Comparison of ENCODE assay signal across 32 cellular contexts in the genomic region with DNA sequence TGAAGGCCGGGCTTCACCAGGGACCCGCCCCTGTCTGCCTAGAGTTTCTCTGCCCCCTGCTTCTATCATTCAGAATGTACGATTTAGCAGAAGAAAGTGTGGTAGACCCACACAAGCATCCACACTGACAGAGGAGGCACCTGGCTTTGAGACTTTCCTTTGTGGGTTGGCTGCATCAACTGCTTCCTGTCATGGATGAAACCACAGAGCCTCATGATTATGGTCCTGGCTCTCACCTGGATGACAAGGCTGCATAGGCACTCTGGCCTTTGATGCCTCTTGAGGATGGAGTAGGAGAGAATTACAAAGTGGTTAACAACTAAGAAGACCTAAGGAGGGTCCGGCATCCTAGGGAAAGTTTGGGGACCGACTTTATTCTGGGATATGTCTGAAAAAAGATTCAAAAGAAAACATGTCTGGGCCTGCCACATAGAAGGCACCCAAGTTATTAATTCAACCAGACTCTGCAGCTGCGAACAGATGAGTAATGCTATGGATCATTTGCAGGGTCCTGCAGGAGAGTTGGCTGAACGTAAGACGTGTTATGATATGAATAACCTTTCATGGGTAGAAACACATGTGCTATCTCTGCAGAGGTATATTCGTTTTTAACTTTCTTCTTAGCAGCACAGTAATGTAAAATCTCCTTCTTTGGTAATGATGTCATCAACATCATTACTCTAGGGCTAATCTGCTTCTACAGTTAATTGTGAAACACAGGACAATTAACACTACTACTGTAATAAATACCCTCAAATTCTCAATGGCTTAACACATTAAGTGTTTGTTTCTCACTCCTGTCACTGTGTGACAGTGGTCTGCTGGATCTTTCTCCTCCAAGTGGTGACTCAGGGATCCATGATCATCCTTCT.
"Had no signal": no experiment of that assay in that cellular context is flagged by ENCODE, and none has a peak within 500 bp of the region (broad histone marks: within the 10 kb centered on the region; RNA-seq: fewer than 3 reads in every experiment).

No MANE protein-coding gene starts in this region.

- H3K9me3 Mint-ChIP-seq: activated naive CD4-positive, alpha-beta T cell treated with anti-CD3 and anti-CD28 coated beads, Interleukin-2, amount 50 U/mL, for 72 hours; nephron; stimulated activated naive CD8-positive, alpha-beta T cell treated with anti-CD3 and anti-CD28 coated beads, Interleukin-15, amount 100 ng/mL, for 72 hours had no signal

- H3K9me3 ChIP-seq: colonic mucosa, gastroesophageal sphincter, mucosa of descending colon, neutrophil, ovary, prostate gland, upper lobe of left lung had no signal

- ATAC-seq: activated CD8-positive, alpha-beta T cell treated with anti-CD3 and anti-CD28 coated beads, Interleukin-2, amount 10 ng/mL, durations not matched to agents 7 days and 5 days; activated naive CD4-positive, alpha-beta T cell treated with anti-CD3 and anti-CD28 coated beads, Interleukin-2, amount 50 U/mL, for 72 hours; activated T-cell treated with anti-CD3 and anti-CD28 coated beads, Interleukin-2, amount 50 U/mL, for 72 hours; gastroesophageal sphincter; heart left ventricle; mucosa of descending colon; stimulated activated memory B cell treated with anti-CD40 and anti-IgM and Interleukin-4, amounts not matched to agents 10 μg/mL and 1 μg/mL and 100 μg/mL, for 72 hours; stimulated activated naive CD8-positive, alpha-beta T cell treated with anti-CD3 and anti-CD28 coated beads, Interleukin-15, amount 100 ng/mL, for 72 hours had no signal

- H3K36me3 ChIP-seq: cardiac muscle cell, colonic mucosa, gastroesophageal sphincter, heart left ventricle, left ventricle myocardium inferior, neutrophil, ovary, prostate gland, upper lobe of left lung had no signal

- H3K4me3 Mint-ChIP-seq: activated CD8-positive, alpha-beta T cell treated with anti-CD3 and anti-CD28 coated beads, Interleukin-2, amount 10 ng/mL, durations not matched to agents 7 days and 5 days; activated T-cell treated with anti-CD3 and anti-CD28 coated beads, Interleukin-2, amount 50 U/mL, for 72 hours; immature natural killer cell; nephron; stimulated activated memory B cell treated with anti-CD40 and anti-IgM and Interleukin-4, amounts not matched to agents 10 μg/mL and 1 μg/mL and 100 μg/mL, for 72 hours; stimulated activated naive CD8-positive, alpha-beta T cell treated with anti-CD3 and anti-CD28 coated beads, Interleukin-15, amount 100 ng/mL, for 72 hours had no signal

- H3K4me1 Mint-ChIP-seq: immature natural killer cell; stimulated activated memory B cell treated with anti-CD40 and anti-IgM and Interleukin-4, amounts not matched to agents 10 μg/mL and 1 μg/mL and 100 μg/mL, for 72 hours; stimulated activated naive CD8-positive, alpha-beta T cell treated with anti-CD3 and anti-CD28 coated beads, Interleukin-15, amount 100 ng/mL, for 72 hours had no signal

- H3K4me1 ChIP-seq: colonic mucosa, gastroesophageal sphincter, heart left ventricle, left ventricle myocardium inferior, prostate gland, upper lobe of left lung had no signal

- H3K36me3 Mint-ChIP-seq: activated naive CD4-positive, alpha-beta T cell treated with anti-CD3 and anti-CD28 coated beads, Interleukin-2, amount 50 U/mL, for 72 hours; immature natural killer cell; stimulated activated memory B cell treated with anti-CD40 and anti-IgM and Interleukin-4, amounts not matched to agents 10 μg/mL and 1 μg/mL and 100 μg/mL, for 72 hours had no signal

- H3K27ac ChIP-seq: cardiac muscle cell, colonic mucosa, gastroesophageal sphincter, heart left ventricle, left ventricle myocardium inferior, neutrophil, ovary, prostate gland, upper lobe of left lung had no signal

- H3K27ac Mint-ChIP-seq: activated CD8-positive, alpha-beta T cell treated with anti-CD3 and anti-CD28 coated beads, Interleukin-2, amount 10 ng/mL, durations not matched to agents 7 days and 5 days; activated naive CD4-positive, alpha-beta T cell treated with anti-CD3 and anti-CD28 coated beads, Interleukin-2, amount 50 U/mL, for 72 hours; activated T-cell treated with anti-CD3 and anti-CD28 coated beads, Interleukin-2, amount 50 U/mL, for 72 hours; immature natural killer cell; nephron; stimulated activated memory B cell treated with anti-CD40 and anti-IgM and Interleukin-4, amounts not matched to agents 10 μg/mL and 1 μg/mL and 100 μg/mL, for 72 hours; stimulated activated naive CD8-positive, alpha-beta T cell treated with anti-CD3 and anti-CD28 coated beads, Interleukin-15, amount 100 ng/mL, for 72 hours had no signal

- DNase-seq: activated CD4-positive, alpha-beta T cell treated with anti-CD3 and anti-CD28 coated beads for 1 hour; activated CD8-positive, alpha-beta T cell treated with anti-CD3 and anti-CD28 coated beads, Interleukin-2, amount 10 ng/mL, durations not matched to agents 7 days and 5 days; activated naive CD4-positive, alpha-beta T cell; activated T-cell treated with anti-CD3 and anti-CD28 coated beads for 4 hours; activated T-cell treated with anti-CD3 and anti-CD28 coated beads, Interleukin-2, amount 50 U/mL, for 72 hours; anterior cingulate cortex; cerebellar nuclear complex; colonic mucosa; effector CD8-positive, alpha-beta T cell; erythroblast; heart left ventricle; hypothalamus; immature natural killer cell; left ventricle myocardium inferior; mucosa of descending colon; ovary; stimulated activated CD4-positive, alpha-beta T cell treated with anti-CD3 and anti-CD28 coated beads, Interleukin-1b, Interleukin-23, amount 100 ng/mL, for 48 hours; stimulated activated CD4-positive, alpha-beta T cell treated with anti-CD3 and anti-CD28 coated beads, Interleukin-4, amount 100 ng/mL, for 4 hours; stimulated activated CD8-positive, alpha-beta memory T cell treated with anti-CD3 and anti-CD28 coated beads, Interleukin-4, amount 100 ng/mL, for 48 hours; stimulated activated naive CD8-positive, alpha-beta T cell treated with anti-CD3 and anti-CD28 coated beads, Interleukin-15, amount 100 ng/mL, for 72 hours; substantia nigra; T-helper 2 cell; upper lobe of left lung had no signal

- H3K27me3 ChIP-seq: cardiac muscle cell, colonic mucosa, ovary, upper lobe of left lung had no signal

- H3K4me3 ChIP-seq: cardiac muscle cell, colonic mucosa, gastroesophageal sphincter, heart left ventricle, left ventricle myocardium inferior, lung, mucosa of descending colon, ovary, prostate gland, smooth muscle cell, upper lobe of left lung had no signal
